8 cellular contexts compared by ENCODE assay signal in genomic region chr6:127120109-127120786, GRCh38. TPM values are rescaled to one million over a fixed set of nuclear protein-coding genes. Genes with fewer than 3 reads are reported as not detected.
DNase-seq lines count a peak whose midpoint lies in the region; ATAC-seq and TF ChIP-seq lines count a peak whose summit lies in the region.

No MANE protein-coding gene starts in this region.

- H3K4me3 ChIP-seq in iPS DF 6.9 (ENCODE audit: low read length) (peak overlapping the region; percentile 46; the same call in 1 of the 2 replicates), subcutaneous abdominal adipose tissue (ENCODE audit: low read depth in 1 of 5, low read length in 5 of 5) (peak overlapping the region; percentile 71 to 87 (median 74))

- peaks cover 18% of the 10 kb centered on the region for H3K4me1 Mint-ChIP-seq in T-helper 17 cell

- no peaks in the 10 kb centered on the region; the same call in 1 of the 2 replicates for H3K4me1 ChIP-seq in iPS DF 6.9 (ENCODE audit: control insufficient read depth, insufficient read depth, low read length)
- peaks cover 2 to 44% (median 34%) of the 10 kb centered on the region in 5 donors for H3K4me1 ChIP-seq in subcutaneous abdominal adipose tissue (ENCODE audit: control insufficient read depth in 5 of 5, insufficient read depth in 5 of 5, low read length in 5 of 5)

- TF ChIP-seq CTCF in omental fat pad (IDR thresholded peaks at IDR 0.05), result no peak

- H3K36me3 Mint-ChIP-seq in T-helper 17 cell (ENCODE audit: low read depth), result peaks cover 7% of the 10 kb centered on the region

- DNase-seq in COLO668 (lab: John Stamatoyannopoulos, UW; ENCODE audit: unreplicated experiment) (peak; percentile 24), T-helper 17 cell (no peak), iPS DF 6.9 (ENCODE audit: low read depth, low spot score) (no peak), omental fat pad (ENCODE audit: low spot score) (no peak), NAMALWA (ENCODE audit: low spot score) (no peak)
- DNase-seq in stimulated activated naive CD4-positive, alpha-beta T cell (lab: John Stamatoyannopoulos, UW), result no peak

- H3K9me3 ChIP-seq in T-helper 17 cell (ENCODE audit: control insufficient read depth, low read length, poor library complexity, severe bottlenecking) (no peaks in the 10 kb centered on the region), iPS DF 6.9 (ENCODE audit: control insufficient read depth, insufficient read depth, low read length) (no peaks in the 10 kb centered on the region), subcutaneous abdominal adipose tissue (ENCODE audit: control insufficient read depth in 5 of 5, low read length in 5 of 5) (no peaks in the 10 kb centered on the region)

- H3K9ac ChIP-seq in subcutaneous abdominal adipose tissue (ENCODE audit: low read length in 5 of 5), result peak overlapping the region; percentile 38 to 57 (median 53)

- peaks cover 79% of the 10 kb centered on the region for H3K27me3 Mint-ChIP-seq in T-helper 17 cell

- ATAC-seq in GM21423 (IDR thresholded peaks at IDR 0.05; ENCODE audit: unreplicated experiment) (peak; percentile 2), T-helper 17 cell (no peak), omental fat pad (ENCODE audit: low FRiP score) (no peak)

- peaks cover 31% of the 10 kb centered on the region for H3K27me3 ChIP-seq in iPS DF 6.9 (ENCODE audit: control insufficient read depth, insufficient read depth, low read length)
- H3K27me3 ChIP-seq in subcutaneous abdominal adipose tissue (ENCODE audit: control insufficient read depth in 5 of 5, insufficient read depth in 4 of 5, low read length in 5 of 5), result peaks cover 6 to 23% (median 18%) of the 10 kb centered on the region in 5 donors

- no peak overlapping the region for H3K27ac Mint-ChIP-seq in T-helper 17 cell

- no peak overlapping the region for H3K27ac ChIP-seq in iPS DF 6.9 (ENCODE audit: low read length)
- H3K27ac ChIP-seq in subcutaneous abdominal adipose tissue (ENCODE audit: low read depth, low read length), result peak overlapping the region; percentile 10

- WGBS in iPS DF 6.9 (ENCODE audit: insufficient coverage, insufficient read length), result no CpG with 5 or more reads among the region's 34 CpGs

- peak overlapping the region; percentile 87 for H3K4me3 Mint-ChIP-seq in T-helper 17 cell

- H3K36me3 ChIP-seq in iPS DF 6.9 (ENCODE audit: control insufficient read depth, insufficient read depth, low read length) (no peaks in the 10 kb centered on the region), subcutaneous abdominal adipose tissue (ENCODE audit: control insufficient read depth in 5 of 5, insufficient read depth in 5 of 5, low read length in 5 of 5) (no peaks in the 10 kb centered on the region)

RNA-seq across cellular contexts. Expression of gene RSPO3, which starts 1.8 kb away (rescaled TPM):
- total RNA-seq in T-helper 17 cell, result not detected
- total RNA-seq in omental fat pad, result 10 to 100 TPM; 21.5 to 40.1 (median 30.3) TPM

Comparison
In these comparisons a context has a peak if more than half of its experiments do, and no peak if none do; other contexts are left out.
1. RNA of gene RSPO3, which starts 1.8 kb away (total RNA-seq): 21.5 to 40.1 TPM in omental fat pad; not detected in T-helper 17 cell; every median in the first group is over 10 times any median in the second.